11 cellular contexts compared by ENCODE assay signal in genomic region chr13:51923983-51924539, GRCh38.
DNase-seq lines count a peak whose midpoint lies in the region; ATAC-seq and TF ChIP-seq lines count a peak whose summit lies in the region.
"Had no signal": no experiment of that assay in that cellular context is flagged by ENCODE, and none has a peak within 500 bp of the region (broad histone marks: within the 10 kb centered on the region; RNA-seq: fewer than 3 reads in every experiment).

No MANE protein-coding gene starts in this region.

- no peak overlapping the region for H3K4me3 ChIP-seq in LNCaP clone FGC (ENCODE audit: low read depth, low read length)
- H3K4me3 ChIP-seq: suprapubic skin had no signal

- H3K4me1 Mint-ChIP-seq in effector memory CD8-positive, alpha-beta T cell (ENCODE audit: low read depth in 2 of 2): no peaks in the 10 kb centered on the region

- peak; percentile 20; the same call in 1 of the 2 replicates for TF ChIP-seq CTCF in LNCaP clone FGC (IDR thresholded peaks at IDR 0.05; ENCODE audit: control insufficient read depth, extremely low read depth, insufficient read depth)

- ATAC-seq in effector memory CD8-positive, alpha-beta T cell (replicated peaks): peak; percentile 24
- ATAC-seq in stimulated activated naive CD8-positive, alpha-beta T cell treated with anti-CD3 and anti-CD28 coated beads, Interleukin-15, Interleukin-2, amounts not matched to agents 100 U/mL and 50 U/mL, for 24 hours: no peak
- ATAC-seq in GM21423 (IDR thresholded peaks at IDR 0.05; ENCODE audit: unreplicated experiment) (no peak), GM21723 (IDR thresholded peaks at IDR 0.05; ENCODE audit: unreplicated experiment) (no peak), GM21786 (IDR thresholded peaks at IDR 0.05; ENCODE audit: unreplicated experiment) (no peak)

- H3K9me3 Mint-ChIP-seq in effector memory CD8-positive, alpha-beta T cell: no peaks in the 10 kb centered on the region

- H3K36me3 Mint-ChIP-seq in effector memory CD8-positive, alpha-beta T cell (ENCODE audit: insufficient read depth): peaks cover 3% of the 10 kb centered on the region

- H3K4me3 Mint-ChIP-seq in effector memory CD8-positive, alpha-beta T cell: no peak overlapping the region

- H3K27me3 Mint-ChIP-seq in effector memory CD8-positive, alpha-beta T cell: peaks cover 30 to 46% of the 10 kb centered on the region in 2 donors

- H3K27ac Mint-ChIP-seq in effector memory CD8-positive, alpha-beta T cell: peak overlapping the region in 1 of 2 donors; percentile 9

- DNase-seq in activated T-cell treated with anti-CD3 and anti-CD28 coated beads, Interleukin-2, amount 50 U/mL, for 48 hours: peak; percentile 30 to 31
- DNase-seq in activated T-cell treated with anti-CD3 and anti-CD28 coated beads for 4 hours (no peak), LNCaP clone FGC (ENCODE audit: low read depth) (no peak)
- DNase-seq in effector memory CD8-positive, alpha-beta T cell: no peak
- DNase-seq in stimulated activated naive CD8-positive, alpha-beta T cell treated with anti-CD3 and anti-CD28 coated beads, Interleukin-15, Interleukin-2, amounts not matched to agents 100 U/mL and 50 U/mL, for 24 hours: peak; percentile 14
- DNase-seq: NCI-H510A treated with DMSO at 0.1 percent for 48 hours, retina had no signal

Comparison
In these comparisons a context has a peak if more than half of its experiments do, and no peak if none do; other contexts are left out.
1. DNase-seq: peak in activated T-cell treated with anti-CD3 and anti-CD28 coated beads, Interleukin-2, amount 50 U/mL, for 48 hours (2 of 2) and stimulated activated naive CD8-positive, alpha-beta T cell treated with anti-CD3 and anti-CD28 coated beads, Interleukin-15, Interleukin-2, amounts not matched to agents 100 U/mL and 50 U/mL, for 24 hours (single experiment); none in activated T-cell treated with anti-CD3 and anti-CD28 coated beads for 4 hours (single experiment), LNCaP clone FGC (single experiment) and effector memory CD8-positive, alpha-beta T cell (0 of 3).